ENCODE assay signal across 16 cellular contexts in genomic region chr14:75442166-75442565, GRCh38. TPM values are rescaled to one million over a fixed set of nuclear protein-coding genes. Genes with fewer than 3 reads are reported as not detected.
DNase-seq lines count a peak whose midpoint lies in the region; ATAC-seq and TF ChIP-seq lines count a peak whose summit lies in the region.
"Had no signal": no experiment of that assay in that cellular context is flagged by ENCODE, and none has a peak within 500 bp of the region (broad histone marks: within the 10 kb centered on the region; RNA-seq: fewer than 3 reads in every experiment).

No MANE protein-coding gene starts in this region.

- H3K27me3 Mint-ChIP-seq in endodermal cell (ENCODE audit: insufficient read depth) (no peaks in the 10 kb centered on the region), neural crest cell (ENCODE audit: low read depth) (no peaks in the 10 kb centered on the region)
- H3K27me3 Mint-ChIP-seq: activated naive CD8-positive, alpha-beta T cell treated with anti-CD3 and anti-CD28 coated beads, Interleukin-2, amount 10 ng/mL, durations not matched to agents 7 days and 5 days had no signal

- H3K79me2 ChIP-seq in OCI-LY1 (ENCODE audit: insufficient read depth, low read length), result peaks cover 24% of the 10 kb centered on the region

- no peaks in the 10 kb centered on the region for H3F3A ChIP-seq in OCI-LY1 (ENCODE audit: insufficient read depth, low read length)

- no peak overlapping the region for H3K4me3 Mint-ChIP-seq in endodermal cell
- no peak overlapping the region for H3K4me3 Mint-ChIP-seq in neural crest cell
- H3K4me3 Mint-ChIP-seq: activated naive CD8-positive, alpha-beta T cell treated with anti-CD3 and anti-CD28 coated beads, Interleukin-2, amount 10 ng/mL, durations not matched to agents 7 days and 5 days had no signal

- no peaks in the 10 kb centered on the region for H3K9me3 ChIP-seq in OCI-LY1 (ENCODE audit: low read length)
- no peaks in the 10 kb centered on the region for H3K9me3 ChIP-seq in endodermal cell (ENCODE audit: control insufficient read depth, low read length)
- H3K9me3 ChIP-seq in thoracic aorta, result no peaks in the 10 kb centered on the region

- TF ChIP-seq CTCF in OCI-LY1 (IDR thresholded peaks at IDR 0.05; ENCODE audit: low read length) (no peak), endodermal cell (conservative IDR thresholded peaks at IDR 0.05) (no peak), neural crest cell (conservative IDR thresholded peaks at IDR 0.05) (no peak), thoracic aorta (IDR thresholded peaks at IDR 0.05) (no peak)

- H2AFZ ChIP-seq in OCI-LY1 (ENCODE audit: low read length), result no peak overlapping the region

- ATAC-seq in thoracic aorta (ENCODE audit: insufficient number of reproducible peaks, low FRiP score, low read depth) (no peak), HG02870 (IDR thresholded peaks at IDR 0.05; ENCODE audit: unreplicated experiment) (no peak), SK-N-SH treated with all-trans-retinoic acid at 6 μM for 48 hours (no peak), GM21360 (IDR thresholded peaks at IDR 0.05; ENCODE audit: unreplicated experiment) (no peak)

- 89 to 93% methylated on average over 1 to 4 of the region's 4 CpGs for WGBS in endodermal cell (ENCODE audit: insufficient coverage in 1 of 2, insufficient read length in 1 of 2), 2 experiments

- no peaks in the 10 kb centered on the region for H3K9me2 ChIP-seq in OCI-LY1 (ENCODE audit: low read depth, low read length)

- H3K36me3 Mint-ChIP-seq in endodermal cell (ENCODE audit: low read depth) (peaks cover 22% of the 10 kb centered on the region), neural crest cell (ENCODE audit: low read depth) (no peaks in the 10 kb centered on the region)
- H3K36me3 Mint-ChIP-seq: activated naive CD8-positive, alpha-beta T cell treated with anti-CD3 and anti-CD28 coated beads, Interleukin-2, amount 10 ng/mL, durations not matched to agents 7 days and 5 days had no signal

- H3K27me3 ChIP-seq in OCI-LY1 (ENCODE audit: insufficient read depth, low read length) (no peaks in the 10 kb centered on the region), endodermal cell (ENCODE audit: control insufficient read depth, insufficient read depth, low read length, poor library complexity, severe bottlenecking) (no peaks in the 10 kb centered on the region), thoracic aorta (replicated peaks; ENCODE audit: insufficient read depth) (no peaks in the 10 kb centered on the region)
- H3K27me3 ChIP-seq: BLaER1 treated with 17β-estradiol and CSF1 and Interleukin-3, amounts not matched to agents 10 nM and 100 nM had no signal

- H3K36me3 ChIP-seq in OCI-LY1 (ENCODE audit: insufficient read depth, low read length), result peaks cover 93% of the 10 kb centered on the region
- peaks cover 37% of the 10 kb centered on the region for H3K36me3 ChIP-seq in endodermal cell (ENCODE audit: control insufficient read depth, insufficient read depth, low read length)
- peaks cover 22% of the 10 kb centered on the region for H3K36me3 ChIP-seq in thoracic aorta

- H3K9me3 Mint-ChIP-seq in endodermal cell (no peaks in the 10 kb centered on the region), neural crest cell (no peaks in the 10 kb centered on the region)
- H3K9me3 Mint-ChIP-seq: activated naive CD8-positive, alpha-beta T cell treated with anti-CD3 and anti-CD28 coated beads, Interleukin-2, amount 10 ng/mL, durations not matched to agents 7 days and 5 days had no signal

- peak overlapping the region; percentile 77; the same call in 1 of the 2 replicates for H3K9ac ChIP-seq in OCI-LY1 (ENCODE audit: low read length)
- no peak overlapping the region for H3K9ac ChIP-seq in endodermal cell (ENCODE audit: extremely low read depth, low read length, poor library complexity, severe bottlenecking)
- H3K9ac ChIP-seq: BLaER1 treated with 17β-estradiol and CSF1 and Interleukin-3, amounts not matched to agents 10 nM and 100 nM had no signal

- peak overlapping the region; percentile 65 for H3K27ac Mint-ChIP-seq in endodermal cell
- H3K27ac Mint-ChIP-seq in neural crest cell (ENCODE audit: unreplicated experiment), result peak overlapping the region; percentile 65
- H3K27ac Mint-ChIP-seq: activated naive CD8-positive, alpha-beta T cell treated with anti-CD3 and anti-CD28 coated beads, Interleukin-2, amount 10 ng/mL, durations not matched to agents 7 days and 5 days had no signal

- H3K4me1 Mint-ChIP-seq in endodermal cell (peaks cover 19% of the 10 kb centered on the region), neural crest cell (no peaks in the 10 kb centered on the region)

- H3K4me1 ChIP-seq in OCI-LY1 (ENCODE audit: insufficient read depth, low read length, severe bottlenecking), result peaks cover 92% of the 10 kb centered on the region
- H3K4me1 ChIP-seq in endodermal cell (ENCODE audit: control insufficient read depth, insufficient read depth, low read length), result no peaks in the 10 kb centered on the region
- H3K4me1 ChIP-seq in thoracic aorta (ENCODE audit: control insufficient read depth in 1 of 2, low read depth in 2 of 2), result peaks cover 11 to 48% of the 10 kb centered on the region in 2 donors

- no peak for DNase-seq in endodermal cell
- DNase-seq in neural crest cell (ENCODE audit: low read depth, low spot score), result no peak
- DNase-seq in thoracic aorta (ENCODE audit: low spot score), result no peak
- DNase-seq in activated CD4-positive, alpha-beta T cell treated with anti-CD3 and anti-CD28 coated beads for 1 hour, result no peak
- DNase-seq: activated CD4-positive, alpha-beta T cell treated with anti-CD3 and anti-CD28 coated beads, Interleukin-2, amount 50 U/mL, for 48 hours; activated naive CD8-positive, alpha-beta T cell treated with anti-CD3 and anti-CD28 coated beads, Interleukin-2, amount 10 ng/mL, durations not matched to agents 7 days and 5 days; activated T-cell treated with anti-CD3 and anti-CD28 coated beads, Interleukin-2, amount 50 U/mL, for 48 hours; caudate nucleus; foreskin melanocyte; NCI-H446 treated with DMSO at 0.1 percent for 48 hours; occipital lobe had no signal

- H3K4me2 ChIP-seq in OCI-LY1 (ENCODE audit: low read length), result peak overlapping the region; percentile 75
- H3K4me2 ChIP-seq: BLaER1 treated with 17β-estradiol and CSF1 and Interleukin-3, amounts not matched to agents 10 nM and 100 nM had no signal

- H3K27ac ChIP-seq in OCI-LY1 (ENCODE audit: low read depth, low read length, poor library complexity, severe bottlenecking) (peak overlapping the region; percentile 94), endodermal cell (ENCODE audit: low read depth, low read length) (no peak overlapping the region), thoracic aorta (peak overlapping the region; percentile 46 to 71)

- H4K20me1 ChIP-seq in OCI-LY1 (ENCODE audit: insufficient read depth, low read length), result no peaks in the 10 kb centered on the region

- H3K4me3 ChIP-seq in OCI-LY1 (ENCODE audit: low read depth, low read length, poor library complexity, severe bottlenecking) (no peak overlapping the region), endodermal cell (ENCODE audit: low read length) (no peak overlapping the region), thoracic aorta (no peak overlapping the region)
- H3K4me3 ChIP-seq: BLaER1 treated with 17β-estradiol and CSF1 and Interleukin-3, amounts not matched to agents 10 nM and 100 nM had no signal

TF ChIP-seq in SK-N-SH treated with all-trans-retinoic acid at 6 μM for 48 hours, 23 proteins besides CTCF, POLR2A, EP300 and RAD21 (continues in another document):
- TF ChIP-seq CSDC2 (CRISPR knock-in tag; IDR thresholded peaks at IDR 0.05), result no peak
- TF ChIP-seq ZFP30 (CRISPR knock-in tag; IDR thresholded peaks at IDR 0.05), result no peak
- no peak for TF ChIP-seq GLIS3 (CRISPR knock-in tag; IDR thresholded peaks at IDR 0.05)
- no peak for TF ChIP-seq ISL1 (CRISPR knock-in tag; IDR thresholded peaks at IDR 0.05)
- TF ChIP-seq ESRRG (CRISPR knock-in tag; IDR thresholded peaks at IDR 0.05), result no peak
- TF ChIP-seq CSRNP3 (CRISPR knock-in tag; IDR thresholded peaks at IDR 0.05), result no peak
- no peak for TF ChIP-seq PPARA (CRISPR knock-in tag; IDR thresholded peaks at IDR 0.05; ENCODE audit: borderline replicate concordance)
- TF ChIP-seq PATZ1 (CRISPR knock-in tag; IDR thresholded peaks at IDR 0.05; ENCODE audit: borderline replicate concordance), result no peak
- TF ChIP-seq ZFP3 (CRISPR knock-in tag; IDR thresholded peaks at IDR 0.05), result no peak
- no peak for TF ChIP-seq TCF4 (CRISPR knock-in tag; IDR thresholded peaks at IDR 0.05; ENCODE audit: borderline replicate concordance)
- TF ChIP-seq ZNF8 (CRISPR knock-in tag; IDR thresholded peaks at IDR 0.05), result no peak

RNA-seq across cellular contexts. Expression of gene JDP2, which starts 14.3 kb away (rescaled TPM):
- total RNA-seq in endodermal cell, result 10 to 100 TPM; 15.7 to 23.1 TPM
- polyA plus RNA-seq in endodermal cell (2013, experiment 1 of 2), result 17.2 TPM
- 16.2 TPM for polyA plus RNA-seq in endodermal cell (2013, experiment 2 of 2)
- 2.6 and 4.7 TPM in 2 replicates for total RNA-seq in neural crest cell
- 100 to 1,000 TPM in 1 of 2 donors, 10 to 100 TPM in 1; 81.8 to 100 TPM for total RNA-seq in thoracic aorta
